Comparison of ENCODE assay signal across 1 cellular context in genomic region chr9:91071185-91071990, GRCh38.
TF ChIP-seq lines count a peak whose summit lies in the region.

No MANE protein-coding gene starts in this region.

TF ChIP-seq in HepG2, 621 proteins besides CTCF, POLR2A, EP300 and RAD21 (continued from another document and continues in another):
- TF ChIP-seq ZNF691 (CRISPR knock-in tag; IDR thresholded peaks at IDR 0.05; ENCODE audit: borderline replicate concordance, low read depth) (no peak), ZSCAN30 (CRISPR knock-in tag; IDR thresholded peaks at IDR 0.05) (no peak), TRAFD1 (CRISPR knock-in tag; IDR thresholded peaks at IDR 0.05; ENCODE audit: borderline replicate concordance) (no peak), ZNF296 (CRISPR knock-in tag; conservative IDR thresholded peaks at IDR 0.05) (0 out of 2 replicates have a peak, but pooled peaks have one; percentile 72), AKNA (CRISPR knock-in tag; IDR thresholded peaks at IDR 0.05; ENCODE audit: borderline replicate concordance) (no peak), TAF1 (CRISPR knock-in tag; IDR thresholded peaks at IDR 0.05) (peak; percentile 62), ARNT2 (CRISPR knock-in tag; IDR thresholded peaks at IDR 0.05; ENCODE audit: low read depth) (peak; percentile 66; the same call in 1 of the 2 replicates), ZNF432 (CRISPR knock-in tag; IDR thresholded peaks at IDR 0.05; ENCODE audit: borderline replicate concordance) (no peak), ZFP1 (CRISPR knock-in tag; IDR thresholded peaks at IDR 0.05) (no peak), ZBTB49 (CRISPR knock-in tag; IDR thresholded peaks at IDR 0.05; ENCODE audit: borderline replicate concordance) (no peak), ZFP90 (CRISPR knock-in tag; IDR thresholded peaks at IDR 0.05; ENCODE audit: borderline replicate concordance) (peak; percentile 55; the same call in 1 of the 2 replicates), FOXJ3 (CRISPR knock-in tag; IDR thresholded peaks at IDR 0.05; ENCODE audit: borderline replicate concordance) (no peak), ZSCAN9 (CRISPR knock-in tag; IDR thresholded peaks at IDR 0.05; ENCODE audit: borderline replicate concordance) (peak; percentile 78; the same call in 1 of the 2 replicates), POGZ (CRISPR knock-in tag; IDR thresholded peaks at IDR 0.05) (no peak), ZBTB8A (CRISPR knock-in tag; IDR thresholded peaks at IDR 0.05; ENCODE audit: borderline replicate concordance, low read depth) (no peak), RFX3 (CRISPR knock-in tag; IDR thresholded peaks at IDR 0.05) (no peak), E2F2 (CRISPR knock-in tag; IDR thresholded peaks at IDR 0.05; ENCODE audit: borderline replicate concordance) (no peak), PRMT3 (CRISPR knock-in tag; IDR thresholded peaks at IDR 0.05; ENCODE audit: borderline replicate concordance, low read depth) (no peak), RFX1 (IDR thresholded peaks at IDR 0.05) (no peak), NFE2L1 (CRISPR knock-in tag; IDR thresholded peaks at IDR 0.05; ENCODE audit: borderline replicate concordance) (no peak), ZNF503 (CRISPR knock-in tag; IDR thresholded peaks at IDR 0.05) (no peak), ZNF512 (CRISPR knock-in tag; IDR thresholded peaks at IDR 0.05) (no peak), FOXP4 (CRISPR knock-in tag; IDR thresholded peaks at IDR 0.05) (peak; percentile 45; the same call in 1 of the 2 replicates), HDAC2 (CRISPR knock-in tag; IDR thresholded peaks at IDR 0.05) (no peak), ZNF460 (CRISPR knock-in tag; IDR thresholded peaks at IDR 0.05; ENCODE audit: borderline replicate concordance) (no peak), ZNF724P (CRISPR knock-in tag; IDR thresholded peaks at IDR 0.05; ENCODE audit: borderline replicate concordance) (0 out of 2 replicates have a peak, but pooled peaks have one; percentile 65), CERS6 (CRISPR knock-in tag; IDR thresholded peaks at IDR 0.05) (no peak), E2F5 (CRISPR knock-in tag; conservative IDR thresholded peaks at IDR 0.05) (no peak), WIZ (CRISPR knock-in tag; IDR thresholded peaks at IDR 0.05) (no peak), ZMYM3 (CRISPR knock-in tag; IDR thresholded peaks at IDR 0.05) (peak; percentile 61), HOXD1 (CRISPR knock-in tag; IDR thresholded peaks at IDR 0.05) (peak; percentile 30; the same call in 1 of the 2 replicates), IRX3 (CRISPR knock-in tag; IDR thresholded peaks at IDR 0.05; ENCODE audit: borderline replicate concordance, low read depth) (peak; percentile 60; the same call in 1 of the 2 replicates), ZNF382 (CRISPR knock-in tag; IDR thresholded peaks at IDR 0.05; ENCODE audit: borderline replicate concordance) (no peak), KDM5A (IDR thresholded peaks at IDR 0.05; ENCODE audit: borderline replicate concordance, low read length) (no peak), SRF (IDR thresholded peaks at IDR 0.05; ENCODE audit: low read depth, low read length) (no peak), TEAD2 (CRISPR knock-in tag; IDR thresholded peaks at IDR 0.05) (no peak), PAWR (CRISPR knock-in tag; IDR thresholded peaks at IDR 0.05; ENCODE audit: borderline replicate concordance) (no peak), MBNL3 (CRISPR knock-in tag; conservative IDR thresholded peaks at IDR 0.05) (no peak)
